In the genomic region with DNA sequence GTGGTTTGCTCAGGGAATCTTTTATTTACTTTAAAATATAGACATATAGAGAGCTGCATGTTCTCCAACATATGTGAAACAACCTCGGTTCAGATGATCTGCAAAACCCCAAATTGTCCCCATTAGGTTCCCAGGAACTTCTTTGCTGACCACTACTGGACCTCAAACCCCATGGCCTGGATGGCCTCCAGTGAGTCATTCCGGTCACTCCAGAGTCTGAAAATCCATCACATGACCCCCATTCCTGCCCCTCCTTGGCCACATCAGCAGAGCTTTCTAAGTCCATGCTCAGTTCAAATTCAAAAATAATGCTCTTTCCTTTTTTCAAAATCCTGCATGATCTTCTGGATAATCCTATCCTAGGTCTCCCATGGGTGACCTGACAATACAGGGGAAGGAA, we compare ENCODE assay signal across 1 cellular context.
TF ChIP-seq lines count a peak whose summit lies in the region.

No MANE protein-coding gene starts in this region.

TF ChIP-seq in SK-N-SH treated with all-trans-retinoic acid at 6 μM for 48 hours, 23 proteins besides CTCF, POLR2A, EP300 and RAD21 (continued from another document):
- TF ChIP-seq, protein P1, sequence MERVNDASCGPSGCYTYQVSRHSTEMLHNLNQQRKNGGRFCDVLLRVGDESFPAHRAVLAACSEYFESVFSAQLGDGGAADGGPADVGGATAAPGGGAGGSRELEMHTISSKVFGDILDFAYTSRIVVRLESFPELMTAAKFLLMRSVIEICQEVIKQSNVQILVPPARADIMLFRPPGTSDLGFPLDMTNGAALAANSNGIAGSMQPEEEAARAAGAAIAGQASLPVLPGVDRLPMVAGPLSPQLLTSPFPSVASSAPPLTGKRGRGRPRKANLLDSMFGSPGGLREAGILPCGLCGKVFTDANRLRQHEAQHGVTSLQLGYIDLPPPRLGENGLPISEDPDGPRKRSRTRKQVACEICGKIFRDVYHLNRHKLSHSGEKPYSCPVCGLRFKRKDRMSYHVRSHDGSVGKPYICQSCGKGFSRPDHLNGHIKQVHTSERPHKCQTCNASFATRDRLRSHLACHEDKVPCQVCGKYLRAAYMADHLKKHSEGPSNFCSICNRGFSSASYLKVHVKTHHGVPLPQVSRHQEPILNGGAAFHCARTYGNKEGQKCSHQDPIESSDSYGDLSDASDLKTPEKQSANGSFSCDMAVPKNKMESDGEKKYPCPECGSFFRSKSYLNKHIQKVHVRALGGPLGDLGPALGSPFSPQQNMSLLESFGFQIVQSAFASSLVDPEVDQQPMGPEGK (CRISPR knock-in tag; IDR thresholded peaks at IDR 0.05; ENCODE audit: borderline replicate concordance), result no peak
- no peak for TF ChIP-seq RARB (CRISPR knock-in tag; IDR thresholded peaks at IDR 0.05)
- TF ChIP-seq, protein P2, sequence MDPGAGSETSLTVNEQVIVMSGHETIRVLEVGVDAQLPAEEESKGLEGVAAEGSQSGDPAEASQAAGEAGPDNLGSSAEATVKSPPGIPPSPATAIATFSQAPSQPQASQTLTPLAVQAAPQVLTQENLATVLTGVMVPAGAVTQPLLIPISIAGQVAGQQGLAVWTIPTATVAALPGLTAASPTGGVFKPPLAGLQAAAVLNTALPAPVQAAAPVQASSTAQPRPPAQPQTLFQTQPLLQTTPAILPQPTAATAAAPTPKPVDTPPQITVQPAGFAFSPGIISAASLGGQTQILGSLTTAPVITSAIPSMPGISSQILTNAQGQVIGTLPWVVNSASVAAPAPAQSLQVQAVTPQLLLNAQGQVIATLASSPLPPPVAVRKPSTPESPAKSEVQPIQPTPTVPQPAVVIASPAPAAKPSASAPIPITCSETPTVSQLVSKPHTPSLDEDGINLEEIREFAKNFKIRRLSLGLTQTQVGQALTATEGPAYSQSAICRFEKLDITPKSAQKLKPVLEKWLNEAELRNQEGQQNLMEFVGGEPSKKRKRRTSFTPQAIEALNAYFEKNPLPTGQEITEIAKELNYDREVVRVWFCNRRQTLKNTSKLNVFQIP (CRISPR knock-in tag; IDR thresholded peaks at IDR 0.05; ENCODE audit: borderline replicate concordance, low read depth), result no peak
